Comparison of ENCODE assay signal across 35 cellular contexts in genomic region chr10:133186416-133187090, GRCh38. TPM values are rescaled to one million over a fixed set of nuclear protein-coding genes. Genes with fewer than 3 reads are reported as not detected.
"Had no signal": no experiment of that assay in that cellular context is flagged by ENCODE, and none has a peak within 500 bp of the region (broad histone marks: within the 10 kb centered on the region; RNA-seq: fewer than 3 reads in every experiment).

No MANE protein-coding gene starts in this region.

- H3K9me3 ChIP-seq: body of pancreas, breast epithelium, Peyer's patch, SK-N-SH had no signal

- H3K4me1 Mint-ChIP-seq: activated CD4-positive, alpha-beta T cell treated with anti-CD3 and anti-CD28 coated beads, Interleukin-2, amount 10 ng/mL, durations not matched to agents 24 days and 14 days; activated naive CD4-positive, alpha-beta T cell treated with anti-CD3 and anti-CD28 coated beads, Interleukin-2, amount 50 U/mL, for 24 hours; activated naive CD8-positive, alpha-beta T cell treated with anti-CD3 and anti-CD28 coated beads, Interleukin-2, amount 10 ng/mL, durations not matched to agents 7 days and 5 days; activated T-helper 17 cell treated with anti-CD3 and anti-CD28 coated beads, Interleukin-2, amount 50 U/mL, for 72 hours had no signal

- H3K27me3 Mint-ChIP-seq: activated CD4-positive, alpha-beta T cell treated with anti-CD3 and anti-CD28 coated beads, Interleukin-2, amount 10 ng/mL, durations not matched to agents 24 days and 14 days; activated CD8-positive, alpha-beta T cell treated with anti-CD3 and anti-CD28 coated beads for 36 hours; activated naive CD4-positive, alpha-beta T cell treated with anti-CD3 and anti-CD28 coated beads, Interleukin-2, amount 50 U/mL, for 24 hours; activated T-helper 17 cell treated with anti-CD3 and anti-CD28 coated beads, Interleukin-2, amount 50 U/mL, for 72 hours had no signal

- H3K9me3 Mint-ChIP-seq: activated CD4-positive, alpha-beta T cell treated with anti-CD3 and anti-CD28 coated beads, Interleukin-2, amount 10 ng/mL, durations not matched to agents 24 days and 14 days; activated CD8-positive, alpha-beta T cell treated with anti-CD3 and anti-CD28 coated beads for 36 hours; activated naive CD4-positive, alpha-beta T cell treated with anti-CD3 and anti-CD28 coated beads, Interleukin-2, amount 50 U/mL, for 24 hours; activated T-helper 17 cell treated with anti-CD3 and anti-CD28 coated beads, Interleukin-2, amount 50 U/mL, for 72 hours had no signal

- H3K27me3 ChIP-seq: body of pancreas, Peyer's patch had no signal

- DNase-seq: activated CD4-positive, alpha-beta T cell treated with anti-CD3 and anti-CD28 coated beads, Interleukin-2, amount 10 ng/mL, durations not matched to agents 24 days and 14 days; activated CD4-positive, alpha-beta T cell treated with anti-CD3 and anti-CD28 coated beads, Interleukin-2, amount 50 U/mL, for 4 hours; activated CD8-positive, alpha-beta T cell treated with anti-CD3 and anti-CD28 coated beads for 36 hours; activated effector memory CD4-positive, alpha-beta T cell treated with anti-CD3 and anti-CD28 coated beads, Interleukin-2, amount 50 U/mL, for 16 hours; activated naive CD4-positive, alpha-beta T cell treated with Interleukin-2 at 50 U/mL for 16 hours; activated naive CD8-positive, alpha-beta T cell treated with anti-CD3 and anti-CD28 coated beads, Interleukin-2, amount 10 ng/mL, durations not matched to agents 7 days and 5 days; activated T-cell treated with anti-CD3 and anti-CD28 coated beads, Interleukin-2, amount 50 U/mL, for 1 hour; activated T-cell treated with anti-CD3 and anti-CD28 coated beads, Interleukin-2, amount 50 U/mL, for 72 hours; amygdala; body of pancreas; MM.1S; MV-4-11; NCI-H1092; NCI-H1436 treated with DMSO at 0.1 percent for 48 hours; NCI-H1694 treated with DMSO at 0.1 percent for 48 hours; NCI-H2029; NCI-H345; NCI-H526; NCI-H748 treated with DMSO at 0.1 percent for 48 hours; NK-92 treated with Interleukin-12 subunit alpha and Interleukin-12 subunit beta, amount 100 ng/mL, for 24 hours; PC-3; Peyer's patch; RPMI8226 had no signal

- ATAC-seq: activated CD8-positive, alpha-beta T cell treated with anti-CD3 and anti-CD28 coated beads for 36 hours; activated T-cell treated with anti-CD3 and anti-CD28 coated beads, Interleukin-2, amount 50 U/mL, for 72 hours; activated T-helper 17 cell treated with anti-CD3 and anti-CD28 coated beads, Interleukin-2, amount 50 U/mL, for 72 hours; body of pancreas; PC-3 had no signal

- H3K4me3 Mint-ChIP-seq: activated CD4-positive, alpha-beta T cell treated with anti-CD3 and anti-CD28 coated beads, Interleukin-2, amount 10 ng/mL, durations not matched to agents 24 days and 14 days; activated CD8-positive, alpha-beta T cell treated with anti-CD3 and anti-CD28 coated beads for 36 hours; activated naive CD4-positive, alpha-beta T cell treated with anti-CD3 and anti-CD28 coated beads, Interleukin-2, amount 50 U/mL, for 24 hours; activated naive CD8-positive, alpha-beta T cell treated with anti-CD3 and anti-CD28 coated beads, Interleukin-2, amount 10 ng/mL, durations not matched to agents 7 days and 5 days; activated T-cell treated with anti-CD3 and anti-CD28 coated beads, Interleukin-2, amount 50 U/mL, for 72 hours; activated T-helper 17 cell treated with anti-CD3 and anti-CD28 coated beads, Interleukin-2, amount 50 U/mL, for 72 hours; T-helper 1 cell treated with Interleukin-12 subunit alpha and Interleukin-12 subunit beta and Interleukin-4 antibody, amounts not matched to agents 30 μg/mL and 1 μg/mL, for 36 hours; T-helper 2 cell treated with Interferon-gamma antibody and Interleukin-4, amounts not matched to agents 5 μg/mL and 100 μg/mL, for 36 hours had no signal

- H3K36me3 Mint-ChIP-seq: activated naive CD4-positive, alpha-beta T cell treated with anti-CD3 and anti-CD28 coated beads, Interleukin-2, amount 50 U/mL, for 24 hours; activated naive CD8-positive, alpha-beta T cell treated with anti-CD3 and anti-CD28 coated beads, Interleukin-2, amount 10 ng/mL, durations not matched to agents 7 days and 5 days had no signal

- H3K27ac ChIP-seq: body of pancreas, breast epithelium, KMS-11, Peyer's patch had no signal

- H3K27ac Mint-ChIP-seq: activated CD4-positive, alpha-beta T cell treated with anti-CD3 and anti-CD28 coated beads, Interleukin-2, amount 10 ng/mL, durations not matched to agents 24 days and 14 days; activated CD8-positive, alpha-beta T cell treated with anti-CD3 and anti-CD28 coated beads for 36 hours; activated naive CD4-positive, alpha-beta T cell treated with anti-CD3 and anti-CD28 coated beads, Interleukin-2, amount 50 U/mL, for 24 hours; activated naive CD8-positive, alpha-beta T cell treated with anti-CD3 and anti-CD28 coated beads, Interleukin-2, amount 10 ng/mL, durations not matched to agents 7 days and 5 days; activated T-cell treated with anti-CD3 and anti-CD28 coated beads, Interleukin-2, amount 50 U/mL, for 72 hours; activated T-helper 17 cell treated with anti-CD3 and anti-CD28 coated beads, Interleukin-2, amount 50 U/mL, for 72 hours; T-helper 1 cell treated with Interleukin-12 subunit alpha and Interleukin-12 subunit beta and Interleukin-4 antibody, amounts not matched to agents 30 μg/mL and 1 μg/mL, for 36 hours; T-helper 2 cell treated with Interferon-gamma antibody and Interleukin-4, amounts not matched to agents 5 μg/mL and 100 μg/mL, for 36 hours had no signal

RNA-seq across cellular contexts. Expression of gene KNDC1, which starts 26.5 kb away (rescaled TPM):
- total RNA-seq: activated CD8-positive, alpha-beta T cell treated with anti-CD3 and anti-CD28 coated beads for 36 hours; PC-3 had no signal

RNA-seq across cellular contexts. Expression of gene UTF1, which starts 43.5 kb away (rescaled TPM):
- total RNA-seq: activated CD8-positive, alpha-beta memory T cell treated with anti-CD3 and anti-CD28 coated beads for 36 hours; activated CD8-positive, alpha-beta T cell treated with anti-CD3 and anti-CD28 coated beads for 36 hours; activated naive CD8-positive, alpha-beta T cell treated with anti-CD3 and anti-CD28 coated beads, Interleukin-2, amount 10 ng/mL, durations not matched to agents 7 days and 5 days; activated T-helper 17 cell treated with anti-CD3 and anti-CD28 coated beads, Interleukin-2, amount 50 U/mL, for 72 hours; body of pancreas; breast epithelium; cardiac septum; LHCN-M2; NCI-H460; PC-3; Peyer's patch had no signal
- polyA plus RNA-seq: adipose tissue, SK-N-SH had no signal

RNA-seq across cellular contexts. Expression of gene VENTX, which starts 51.1 kb away (rescaled TPM):
- total RNA-seq: activated CD4-positive, alpha-beta T cell treated with anti-CD3 and anti-CD28 coated beads, Interleukin-2, amount 10 ng/mL, durations not matched to agents 24 days and 14 days; activated CD8-positive, alpha-beta memory T cell treated with anti-CD3 and anti-CD28 coated beads for 36 hours; LHCN-M2; NCI-H460; PC-3 had no signal
- polyA plus RNA-seq: SK-N-SH had no signal
